Comparison of ENCODE assay signal across 8 cellular contexts in genomic region chr2:162221064-162221463, GRCh38. TPM values are rescaled to one million over a fixed set of nuclear protein-coding genes. Genes with fewer than 3 reads are reported as not detected.
DNase-seq lines count a peak whose midpoint lies in the region; ATAC-seq and TF ChIP-seq lines count a peak whose summit lies in the region.

No MANE protein-coding gene starts in this region.

- no peak overlapping the region for H2AFZ ChIP-seq in OCI-LY1 (ENCODE audit: low read length)
- H2AFZ ChIP-seq in neural progenitor cell (replicated peaks): peak overlapping the region; percentile 15

- H4K20me1 ChIP-seq in OCI-LY1 (ENCODE audit: insufficient read depth, low read length) (no peaks in the 10 kb centered on the region), neural progenitor cell (ENCODE audit: low read depth) (no peaks in the 10 kb centered on the region)

- no peaks in the 10 kb centered on the region for H3K36me3 Mint-ChIP-seq in neural progenitor cell

- ATAC-seq in GM18861 (IDR thresholded peaks at IDR 0.05; ENCODE audit: unreplicated experiment) (peak; percentile 79), HG03060 (IDR thresholded peaks at IDR 0.05; ENCODE audit: low read depth, unreplicated experiment) (peak; percentile 79), thoracic aorta (ENCODE audit: insufficient number of reproducible peaks, low FRiP score, low read depth) (peak; percentile 73)

- H3K4me1 ChIP-seq in OCI-LY1 (ENCODE audit: insufficient read depth, low read length, severe bottlenecking): no peaks in the 10 kb centered on the region
- H3K4me1 ChIP-seq in neural progenitor cell: no peaks in the 10 kb centered on the region
- H3K4me1 ChIP-seq in thoracic aorta (ENCODE audit: control insufficient read depth in 1 of 2, low read depth in 2 of 2): peaks cover 0 to 7% of the 10 kb centered on the region in 2 donors

- no peaks in the 10 kb centered on the region for H3K9me3 Mint-ChIP-seq in neural progenitor cell

- H3K4me1 Mint-ChIP-seq in neural progenitor cell: no peaks in the 10 kb centered on the region

- H3K4me2 ChIP-seq in OCI-LY1 (ENCODE audit: low read length): no peak overlapping the region
- no peak overlapping the region for H3K4me2 ChIP-seq in neural progenitor cell

- H3K27ac Mint-ChIP-seq in neural progenitor cell: no peak overlapping the region

- H3K27me3 ChIP-seq in OCI-LY1 (ENCODE audit: insufficient read depth, low read length): no peaks in the 10 kb centered on the region
- no peaks in the 10 kb centered on the region for H3K27me3 ChIP-seq in neural progenitor cell
- H3K27me3 ChIP-seq in thoracic aorta (replicated peaks; ENCODE audit: insufficient read depth): no peaks in the 10 kb centered on the region

- H3K36me3 ChIP-seq in OCI-LY1 (ENCODE audit: insufficient read depth, low read length) (no peaks in the 10 kb centered on the region), neural progenitor cell (no peaks in the 10 kb centered on the region), thoracic aorta (no peaks in the 10 kb centered on the region)

- no peaks in the 10 kb centered on the region for H3F3A ChIP-seq in OCI-LY1 (ENCODE audit: insufficient read depth, low read length)
- H3F3A ChIP-seq in neural progenitor cell (ENCODE audit: low read depth): no peaks in the 10 kb centered on the region

- H3K27me3 Mint-ChIP-seq in neural progenitor cell (ENCODE audit: insufficient read depth, low read depth): no peaks in the 10 kb centered on the region

- H3K79me2 ChIP-seq in OCI-LY1 (ENCODE audit: insufficient read depth, low read length): no peaks in the 10 kb centered on the region
- H3K79me2 ChIP-seq in neural progenitor cell (ENCODE audit: low read depth): no peaks in the 10 kb centered on the region

- TF ChIP-seq CTCF in AG09309 (IDR thresholded peaks at IDR 0.05; ENCODE audit: control insufficient read depth, insufficient read depth, low read depth, low read length, missing control alignments): peak; percentile 96
- TF ChIP-seq CTCF in OCI-LY1 (IDR thresholded peaks at IDR 0.05; ENCODE audit: low read length): peak; percentile 91
- peak; percentile 94 for TF ChIP-seq CTCF in neural progenitor cell (IDR thresholded peaks at IDR 0.05)
- peak; percentile 92 for TF ChIP-seq CTCF in thoracic aorta (IDR thresholded peaks at IDR 0.05)

- no peak overlapping the region for H3K4me3 ChIP-seq in AG09309 (ENCODE audit: control insufficient read depth, low read depth, low read length)
- H3K4me3 ChIP-seq in OCI-LY1 (ENCODE audit: low read depth, low read length, poor library complexity, severe bottlenecking): no peak overlapping the region
- no peak overlapping the region for H3K4me3 ChIP-seq in neural progenitor cell
- H3K4me3 ChIP-seq in thoracic aorta: no peak overlapping the region

- no peak overlapping the region for H3K9ac ChIP-seq in OCI-LY1 (ENCODE audit: low read length)
- H3K9ac ChIP-seq in neural progenitor cell: no peak overlapping the region

- no peaks in the 10 kb centered on the region for H3K9me2 ChIP-seq in OCI-LY1 (ENCODE audit: low read depth, low read length)

- H3K9me3 ChIP-seq in OCI-LY1 (ENCODE audit: low read length): no peaks in the 10 kb centered on the region
- H3K9me3 ChIP-seq in neural progenitor cell (ENCODE audit: low read depth): no peaks in the 10 kb centered on the region
- H3K9me3 ChIP-seq in thoracic aorta: no peaks in the 10 kb centered on the region

- H3K27ac ChIP-seq in OCI-LY1 (ENCODE audit: low read depth, low read length, poor library complexity, severe bottlenecking) (no peak overlapping the region), neural progenitor cell (no peak overlapping the region), thoracic aorta (no peak overlapping the region)

- H3K4me3 Mint-ChIP-seq in neural progenitor cell: no peak overlapping the region

- DNase-seq in AG09309 (ENCODE audit: low read depth) (no peak), fibroblast of peridontal ligament (ENCODE audit: extremely low read depth) (peak; percentile 36), neural progenitor cell (ENCODE audit: low spot score) (peak; percentile 80), thoracic aorta (ENCODE audit: low spot score) (peak; percentile 33)
- peak; percentile 61 for DNase-seq in activated T-cell treated with anti-CD3 and anti-CD28 coated beads, Interleukin-2, amount 50 U/mL, for 1 hour

RNA-seq across cellular contexts. Expression of gene FAP, which starts 22.2 kb away (rescaled TPM):
- not detected in 2 replicates for total RNA-seq in neural progenitor cell (ENCODE audit: low replicate concordance)
- 10 to 100 TPM; 21.3 to 37.6 TPM for total RNA-seq in thoracic aorta

Comparison
In these comparisons a context has a peak if more than half of its experiments do, and no peak if none do; other contexts are left out.
1. RNA of gene FAP, which starts 22.2 kb away (total RNA-seq): 21.3 to 37.6 TPM in thoracic aorta; not detected in neural progenitor cell; every median in the first group is over 10 times any median in the second.
2. Peak in every context shown above with its lines, with median percentiles within 50 percentile points of each other: CTCF ChIP-seq and ATAC-seq.